Comparison of ENCODE assay signal across 1 cellular context in the genomic region with DNA sequence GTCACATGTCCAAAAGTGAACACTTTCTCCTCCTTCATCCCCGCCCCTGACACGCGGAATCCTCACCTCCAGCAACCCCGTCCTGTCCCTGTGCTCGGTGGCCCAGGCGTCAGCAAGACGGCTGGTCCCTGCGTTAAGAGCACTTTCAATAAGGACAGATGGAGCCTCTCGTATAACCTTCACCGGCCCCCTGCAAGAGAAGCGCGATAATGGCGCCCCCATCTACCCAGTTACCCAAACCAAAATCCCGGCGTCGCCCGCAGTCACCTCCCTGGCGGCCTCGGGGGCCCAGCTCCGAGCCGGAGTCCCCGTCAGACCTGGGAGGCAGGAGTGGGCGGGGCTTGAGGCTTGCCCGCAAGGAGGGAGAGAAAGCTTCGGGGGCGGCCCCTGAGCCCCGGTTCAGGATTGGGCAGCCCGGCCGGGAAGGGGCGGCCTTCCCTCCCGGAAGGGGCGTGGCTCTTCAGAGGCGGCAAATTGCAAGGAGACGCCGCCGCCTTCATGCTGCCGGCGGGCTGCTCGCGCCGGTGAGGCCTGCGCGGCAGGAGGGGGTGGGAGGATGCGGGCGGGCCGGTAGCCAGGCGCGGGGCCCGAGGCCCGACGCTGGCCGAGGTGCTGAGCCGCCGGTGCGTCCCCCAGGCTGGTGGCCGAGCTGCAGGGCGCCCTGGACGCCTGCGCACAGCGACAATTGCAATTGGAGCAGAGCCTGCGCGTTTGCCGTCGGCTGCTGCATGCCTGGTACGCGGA.
A peak's percentile ranks its signal among the peaks of the same experiment; 100 is the strongest.
TF ChIP-seq lines count a peak whose summit lies in the region.

A gene with protein sequence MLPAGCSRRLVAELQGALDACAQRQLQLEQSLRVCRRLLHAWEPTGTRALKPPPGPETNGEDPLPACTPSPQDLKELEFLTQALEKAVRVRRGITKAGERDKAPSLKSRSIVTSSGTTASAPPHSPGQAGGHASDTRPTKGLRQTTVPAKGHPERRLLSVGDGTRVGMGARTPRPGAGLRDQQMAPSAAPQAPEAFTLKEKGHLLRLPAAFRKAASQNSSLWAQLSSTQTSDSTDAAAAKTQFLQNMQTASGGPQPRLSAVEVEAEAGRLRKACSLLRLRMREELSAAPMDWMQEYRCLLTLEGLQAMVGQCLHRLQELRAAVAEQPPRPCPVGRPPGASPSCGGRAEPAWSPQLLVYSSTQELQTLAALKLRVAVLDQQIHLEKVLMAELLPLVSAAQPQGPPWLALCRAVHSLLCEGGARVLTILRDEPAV (plus strand): TSS at position 463 of the 744 bp plus-strand sequence. CDS start 36 bp downstream, at position 499.

TF ChIP-seq in HEK293, 187 proteins besides CTCF, POLR2A, EP300 and RAD21 (continued from another document and continues in another):
- TF ChIP-seq, protein P1, sequence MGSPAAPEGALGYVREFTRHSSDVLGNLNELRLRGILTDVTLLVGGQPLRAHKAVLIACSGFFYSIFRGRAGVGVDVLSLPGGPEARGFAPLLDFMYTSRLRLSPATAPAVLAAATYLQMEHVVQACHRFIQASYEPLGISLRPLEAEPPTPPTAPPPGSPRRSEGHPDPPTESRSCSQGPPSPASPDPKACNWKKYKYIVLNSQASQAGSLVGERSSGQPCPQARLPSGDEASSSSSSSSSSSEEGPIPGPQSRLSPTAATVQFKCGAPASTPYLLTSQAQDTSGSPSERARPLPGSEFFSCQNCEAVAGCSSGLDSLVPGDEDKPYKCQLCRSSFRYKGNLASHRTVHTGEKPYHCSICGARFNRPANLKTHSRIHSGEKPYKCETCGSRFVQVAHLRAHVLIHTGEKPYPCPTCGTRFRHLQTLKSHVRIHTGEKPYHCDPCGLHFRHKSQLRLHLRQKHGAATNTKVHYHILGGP (tag by site-specific recombination; IDR thresholded peaks at IDR 0.05), result no peak
- TF ChIP-seq GLIS2 (tag by site-specific recombination; IDR thresholded peaks at IDR 0.05) (peak; percentile 76), KLF16 (tag by site-specific recombination; IDR thresholded peaks at IDR 0.05) (peak; percentile 65), ZNF548 (tag by site-specific recombination; IDR thresholded peaks at IDR 0.05) (peak; percentile 94), KLF9 (tag by site-specific recombination; IDR thresholded peaks at IDR 0.05; ENCODE audit: low read depth) (peak; percentile 93), ZNF366 (tag by site-specific recombination; conservative IDR thresholded peaks at IDR 0.05) (peak; percentile 78), REPIN1 (tag by site-specific recombination; IDR thresholded peaks at IDR 0.05; ENCODE audit: low read depth) (no peak), ZNF843 (tag by site-specific recombination; IDR thresholded peaks at IDR 0.05) (peak; percentile 32; the same call in 1 of the 2 replicates), ZNF354C (tag by site-specific recombination; IDR thresholded peaks at IDR 0.05; ENCODE audit: borderline replicate concordance, low read depth) (no peak), ZNF140 (tag by site-specific recombination; IDR thresholded peaks at IDR 0.05) (no peak), SP2 (tag by site-specific recombination; IDR thresholded peaks at IDR 0.05) (peak; percentile 96), ZBTB17 (tag by site-specific recombination; IDR thresholded peaks at IDR 0.05) (peak; percentile 66), ZNF560 (tag by site-specific recombination; IDR thresholded peaks at IDR 0.05; ENCODE audit: borderline replicate concordance) (no peak), ZBTB20 (tag by site-specific recombination; IDR thresholded peaks at IDR 0.05) (peak; percentile 88), ZNF335 (tag by site-specific recombination; conservative IDR thresholded peaks at IDR 0.05) (peak; percentile 99), ZNF621 (tag by site-specific recombination; IDR thresholded peaks at IDR 0.05) (no peak), ZSCAN30 (tag by site-specific recombination; IDR thresholded peaks at IDR 0.05) (0 out of 2 replicates have a peak, but pooled peaks have one; percentile 18), ZNF37A (tag by site-specific recombination; IDR thresholded peaks at IDR 0.05) (no peak), SP7 (tag by site-specific recombination; IDR thresholded peaks at IDR 0.05) (peak; percentile 71), SP3 (tag by site-specific recombination; IDR thresholded peaks at IDR 0.05) (peak; percentile 94), ZFP69B (tag by site-specific recombination; IDR thresholded peaks at IDR 0.05) (peak; percentile 89), PRDM1 (tag by site-specific recombination; IDR thresholded peaks at IDR 0.05) (peak; percentile 45; the same call in 1 of the 2 replicates), ZXDB (tag by site-specific recombination; IDR thresholded peaks at IDR 0.05) (peak; percentile 86), ZNF202 (tag by site-specific recombination; IDR thresholded peaks at IDR 0.05; ENCODE audit: borderline replicate concordance) (no peak), ZNF623 (tag by site-specific recombination; IDR thresholded peaks at IDR 0.05) (no peak), KLF7 (tag by site-specific recombination; IDR thresholded peaks at IDR 0.05; ENCODE audit: borderline replicate concordance) (no peak), ZEB2 (tag by site-specific recombination; IDR thresholded peaks at IDR 0.05) (peak; percentile 77)
- TF ChIP-seq, protein P2, sequence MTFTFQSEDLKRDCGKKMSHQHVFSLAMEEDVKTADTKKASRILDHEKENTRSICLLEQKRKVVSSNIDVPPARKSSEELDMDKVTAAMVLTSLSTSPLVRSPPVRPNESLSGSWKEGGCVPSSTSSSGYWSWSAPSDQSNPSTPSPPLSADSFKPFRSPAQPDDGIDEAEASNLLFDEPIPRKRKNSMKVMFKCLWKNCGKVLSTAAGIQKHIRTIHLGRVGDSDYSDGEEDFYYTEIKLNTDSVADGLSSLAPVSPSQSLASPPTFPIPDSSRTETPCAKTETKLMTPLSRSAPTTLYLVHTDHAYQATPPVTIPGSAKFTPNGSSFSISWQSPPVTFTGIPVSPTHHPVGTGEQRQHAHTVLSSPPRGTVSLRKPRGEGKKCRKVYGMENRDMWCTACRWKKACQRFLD (tag by site-specific recombination; IDR thresholded peaks at IDR 0.05), result no peak
- TF ChIP-seq, protein P3, sequence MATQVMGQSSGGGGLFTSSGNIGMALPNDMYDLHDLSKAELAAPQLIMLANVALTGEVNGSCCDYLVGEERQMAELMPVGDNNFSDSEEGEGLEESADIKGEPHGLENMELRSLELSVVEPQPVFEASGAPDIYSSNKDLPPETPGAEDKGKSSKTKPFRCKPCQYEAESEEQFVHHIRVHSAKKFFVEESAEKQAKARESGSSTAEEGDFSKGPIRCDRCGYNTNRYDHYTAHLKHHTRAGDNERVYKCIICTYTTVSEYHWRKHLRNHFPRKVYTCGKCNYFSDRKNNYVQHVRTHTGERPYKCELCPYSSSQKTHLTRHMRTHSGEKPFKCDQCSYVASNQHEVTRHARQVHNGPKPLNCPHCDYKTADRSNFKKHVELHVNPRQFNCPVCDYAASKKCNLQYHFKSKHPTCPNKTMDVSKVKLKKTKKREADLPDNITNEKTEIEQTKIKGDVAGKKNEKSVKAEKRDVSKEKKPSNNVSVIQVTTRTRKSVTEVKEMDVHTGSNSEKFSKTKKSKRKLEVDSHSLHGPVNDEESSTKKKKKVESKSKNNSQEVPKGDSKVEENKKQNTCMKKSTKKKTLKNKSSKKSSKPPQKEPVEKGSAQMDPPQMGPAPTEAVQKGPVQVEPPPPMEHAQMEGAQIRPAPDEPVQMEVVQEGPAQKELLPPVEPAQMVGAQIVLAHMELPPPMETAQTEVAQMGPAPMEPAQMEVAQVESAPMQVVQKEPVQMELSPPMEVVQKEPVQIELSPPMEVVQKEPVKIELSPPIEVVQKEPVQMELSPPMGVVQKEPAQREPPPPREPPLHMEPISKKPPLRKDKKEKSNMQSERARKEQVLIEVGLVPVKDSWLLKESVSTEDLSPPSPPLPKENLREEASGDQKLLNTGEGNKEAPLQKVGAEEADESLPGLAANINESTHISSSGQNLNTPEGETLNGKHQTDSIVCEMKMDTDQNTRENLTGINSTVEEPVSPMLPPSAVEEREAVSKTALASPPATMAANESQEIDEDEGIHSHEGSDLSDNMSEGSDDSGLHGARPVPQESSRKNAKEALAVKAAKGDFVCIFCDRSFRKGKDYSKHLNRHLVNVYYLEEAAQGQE (tag by site-specific recombination; IDR thresholded peaks at IDR 0.05), result peak; percentile 90
- TF ChIP-seq, protein P4, sequence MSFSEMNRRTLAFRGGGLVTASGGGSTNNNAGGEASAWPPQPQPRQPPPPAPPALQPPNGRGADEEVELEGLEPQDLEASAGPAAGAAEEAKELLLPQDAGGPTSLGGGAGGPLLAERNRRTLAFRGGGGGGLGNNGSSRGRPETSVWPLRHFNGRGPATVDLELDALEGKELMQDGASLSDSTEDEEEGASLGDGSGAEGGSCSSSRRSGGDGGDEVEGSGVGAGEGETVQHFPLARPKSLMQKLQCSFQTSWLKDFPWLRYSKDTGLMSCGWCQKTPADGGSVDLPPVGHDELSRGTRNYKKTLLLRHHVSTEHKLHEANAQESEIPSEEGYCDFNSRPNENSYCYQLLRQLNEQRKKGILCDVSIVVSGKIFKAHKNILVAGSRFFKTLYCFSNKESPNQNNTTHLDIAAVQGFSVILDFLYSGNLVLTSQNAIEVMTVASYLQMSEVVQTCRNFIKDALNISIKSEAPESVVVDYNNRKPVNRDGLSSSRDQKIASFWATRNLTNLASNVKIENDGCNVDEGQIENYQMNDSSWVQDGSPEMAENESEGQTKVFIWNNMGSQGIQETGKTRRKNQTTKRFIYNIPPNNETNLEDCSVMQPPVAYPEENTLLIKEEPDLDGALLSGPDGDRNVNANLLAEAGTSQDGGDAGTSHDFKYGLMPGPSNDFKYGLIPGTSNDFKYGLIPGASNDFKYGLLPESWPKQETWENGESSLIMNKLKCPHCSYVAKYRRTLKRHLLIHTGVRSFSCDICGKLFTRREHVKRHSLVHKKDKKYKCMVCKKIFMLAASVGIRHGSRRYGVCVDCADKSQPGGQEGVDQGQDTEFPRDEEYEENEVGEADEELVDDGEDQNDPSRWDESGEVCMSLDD (tag by site-specific recombination; IDR thresholded peaks at IDR 0.05), result no peak
- TF ChIP-seq, protein P5, sequence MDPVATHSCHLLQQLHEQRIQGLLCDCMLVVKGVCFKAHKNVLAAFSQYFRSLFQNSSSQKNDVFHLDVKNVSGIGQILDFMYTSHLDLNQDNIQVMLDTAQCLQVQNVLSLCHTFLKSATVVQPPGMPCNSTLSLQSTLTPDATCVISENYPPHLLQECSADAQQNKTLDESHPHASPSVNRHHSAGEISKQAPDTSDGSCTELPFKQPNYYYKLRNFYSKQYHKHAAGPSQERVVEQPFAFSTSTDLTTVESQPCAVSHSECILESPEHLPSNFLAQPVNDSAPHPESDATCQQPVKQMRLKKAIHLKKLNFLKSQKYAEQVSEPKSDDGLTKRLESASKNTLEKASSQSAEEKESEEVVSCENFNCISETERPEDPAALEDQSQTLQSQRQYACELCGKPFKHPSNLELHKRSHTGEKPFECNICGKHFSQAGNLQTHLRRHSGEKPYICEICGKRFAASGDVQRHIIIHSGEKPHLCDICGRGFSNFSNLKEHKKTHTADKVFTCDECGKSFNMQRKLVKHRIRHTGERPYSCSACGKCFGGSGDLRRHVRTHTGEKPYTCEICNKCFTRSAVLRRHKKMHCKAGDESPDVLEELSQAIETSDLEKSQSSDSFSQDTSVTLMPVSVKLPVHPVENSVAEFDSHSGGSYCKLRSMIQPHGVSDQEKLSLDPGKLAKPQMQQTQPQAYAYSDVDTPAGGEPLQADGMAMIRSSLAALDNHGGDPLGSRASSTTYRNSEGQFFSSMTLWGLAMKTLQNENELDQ (tag by site-specific recombination; IDR thresholded peaks at IDR 0.05; ENCODE audit: low read depth), result no peak
- TF ChIP-seq, protein P6, sequence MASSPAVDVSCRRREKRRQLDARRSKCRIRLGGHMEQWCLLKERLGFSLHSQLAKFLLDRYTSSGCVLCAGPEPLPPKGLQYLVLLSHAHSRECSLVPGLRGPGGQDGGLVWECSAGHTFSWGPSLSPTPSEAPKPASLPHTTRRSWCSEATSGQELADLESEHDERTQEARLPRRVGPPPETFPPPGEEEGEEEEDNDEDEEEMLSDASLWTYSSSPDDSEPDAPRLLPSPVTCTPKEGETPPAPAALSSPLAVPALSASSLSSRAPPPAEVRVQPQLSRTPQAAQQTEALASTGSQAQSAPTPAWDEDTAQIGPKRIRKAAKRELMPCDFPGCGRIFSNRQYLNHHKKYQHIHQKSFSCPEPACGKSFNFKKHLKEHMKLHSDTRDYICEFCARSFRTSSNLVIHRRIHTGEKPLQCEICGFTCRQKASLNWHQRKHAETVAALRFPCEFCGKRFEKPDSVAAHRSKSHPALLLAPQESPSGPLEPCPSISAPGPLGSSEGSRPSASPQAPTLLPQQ (tag by site-specific recombination; IDR thresholded peaks at IDR 0.05), result peak; percentile 69
- TF ChIP-seq, protein P7, sequence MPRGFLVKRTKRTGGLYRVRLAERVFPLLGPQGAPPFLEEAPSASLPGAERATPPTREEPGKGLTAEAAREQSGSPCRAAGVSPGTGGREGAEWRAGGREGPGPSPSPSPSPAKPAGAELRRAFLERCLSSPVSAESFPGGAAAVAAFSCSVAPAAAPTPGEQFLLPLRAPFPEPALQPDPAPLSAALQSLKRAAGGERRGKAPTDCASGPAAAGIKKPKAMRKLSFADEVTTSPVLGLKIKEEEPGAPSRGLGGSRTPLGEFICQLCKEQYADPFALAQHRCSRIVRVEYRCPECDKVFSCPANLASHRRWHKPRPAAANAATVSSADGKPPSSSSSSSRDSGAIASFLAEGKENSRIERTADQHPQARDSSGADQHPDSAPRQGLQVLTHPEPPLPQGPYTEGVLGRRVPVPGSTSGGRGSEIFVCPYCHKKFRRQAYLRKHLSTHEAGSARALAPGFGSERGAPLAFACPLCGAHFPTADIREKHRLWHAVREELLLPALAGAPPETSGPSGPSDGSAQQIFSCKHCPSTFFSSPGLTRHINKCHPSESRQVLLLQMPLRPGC (tag by site-specific recombination; IDR thresholded peaks at IDR 0.05), result no peak
- TF ChIP-seq, protein P8, sequence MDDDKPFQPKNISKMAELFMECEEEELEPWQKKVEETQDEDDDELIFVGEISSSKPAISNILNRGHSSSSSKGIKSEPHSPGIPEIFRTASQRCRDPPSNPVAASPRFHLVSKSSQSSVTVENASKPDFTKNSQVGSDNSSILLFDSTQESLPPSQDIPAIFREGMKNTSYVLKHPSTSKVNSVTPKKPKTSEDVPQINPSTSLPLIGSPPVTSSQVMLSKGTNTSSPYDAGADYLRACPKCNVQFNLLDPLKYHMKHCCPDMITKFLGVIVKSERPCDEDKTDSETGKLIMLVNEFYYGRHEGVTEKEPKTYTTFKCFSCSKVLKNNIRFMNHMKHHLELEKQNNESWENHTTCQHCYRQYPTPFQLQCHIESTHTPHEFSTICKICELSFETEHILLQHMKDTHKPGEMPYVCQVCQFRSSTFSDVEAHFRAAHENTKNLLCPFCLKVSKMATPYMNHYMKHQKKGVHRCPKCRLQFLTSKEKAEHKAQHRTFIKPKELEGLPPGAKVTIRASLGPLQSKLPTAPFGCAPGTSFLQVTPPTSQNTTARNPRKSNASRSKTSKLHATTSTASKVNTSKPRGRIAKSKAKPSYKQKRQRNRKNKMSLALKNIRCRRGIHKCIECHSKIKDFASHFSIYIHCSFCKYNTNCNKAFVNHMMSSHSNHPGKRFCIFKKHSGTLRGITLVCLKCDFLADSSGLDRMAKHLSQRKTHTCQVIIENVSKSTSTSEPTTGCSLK (tag by site-specific recombination; IDR thresholded peaks at IDR 0.05), result no peak
